In the genomic region with DNA sequence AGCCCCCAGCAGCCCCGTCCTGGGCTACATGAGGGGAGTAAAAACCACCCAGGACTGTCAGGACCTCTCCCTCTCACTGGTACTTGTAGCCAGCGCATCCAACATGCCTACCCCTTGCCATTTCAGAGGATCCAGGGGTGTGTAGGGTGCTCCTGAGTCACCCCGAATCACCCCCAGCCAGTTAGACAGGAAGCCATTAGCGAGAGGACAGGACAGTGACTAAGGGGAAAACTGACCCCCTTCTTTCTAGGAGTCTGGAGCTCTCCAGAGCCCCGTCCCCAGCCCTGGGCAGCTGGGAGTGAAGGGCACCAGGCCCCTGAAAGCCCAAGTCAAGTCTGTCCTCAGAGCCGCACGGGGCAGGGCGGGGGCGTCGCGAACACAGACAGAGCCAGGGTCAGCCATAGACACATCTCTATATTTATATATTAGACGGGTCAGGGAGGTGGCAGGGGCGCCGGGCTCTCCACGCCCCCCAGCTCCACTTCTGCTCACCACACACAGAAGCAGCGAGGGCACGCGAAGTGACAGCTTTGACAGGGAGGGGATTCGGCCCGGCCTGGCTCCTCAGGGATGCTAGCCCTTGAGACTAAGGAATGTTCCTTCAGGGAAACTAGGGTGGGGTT, we compare ENCODE assay signal across 15 cellular contexts. TPM values are rescaled to one million over a fixed set of nuclear protein-coding genes. Genes with fewer than 3 reads are reported as not detected.
A peak's percentile ranks its signal among the peaks of the same experiment; 100 is the strongest.
DNase-seq lines count a peak whose midpoint lies in the region; ATAC-seq and TF ChIP-seq lines count a peak whose summit lies in the region.
"Had no signal": no experiment of that assay in that cellular context is flagged by ENCODE, and none has a peak within 500 bp of the region (broad histone marks: within the 10 kb centered on the region; RNA-seq: fewer than 3 reads in every experiment).

No MANE protein-coding gene starts in this region.

- H3K36me3 ChIP-seq in GM23248 (ENCODE audit: low read depth) = no peaks in the 10 kb centered on the region; the same call in 1 of the 2 replicates
- H3K36me3 ChIP-seq in mesenchymal stem cell (ENCODE audit: control insufficient read depth in 1 of 2, insufficient read depth in 2 of 2, low read depth in 1 of 2, low read length in 2 of 2) = peaks cover 65 to 74% of the 10 kb centered on the region in 2 experiments

- H3K4me3 ChIP-seq in GM23248 = no peak overlapping the region
- H3K4me3 ChIP-seq in mesenchymal stem cell (ENCODE audit: insufficient read depth in 1 of 2, low read depth in 1 of 2, low read length in 2 of 2) = no peak overlapping the region
- H3K4me3 ChIP-seq: coronary artery, GM12878, thyroid gland had no signal

- peak; percentile 5 for ATAC-seq in activated T-helper 17 cell treated with anti-CD3 and anti-CD28 coated beads, Interleukin-2, amount 50 U/mL, for 72 hours (replicated peaks)
- ATAC-seq in HG02610 (IDR thresholded peaks at IDR 0.05; ENCODE audit: unreplicated experiment) (no peak), sciatic nerve (no peak), WTC11 (no peak)

- no peak overlapping the region for H3K4ac ChIP-seq in mesenchymal stem cell (ENCODE audit: low read depth in 1 of 2, low read length in 2 of 2)

- peaks cover 5% of the 10 kb centered on the region for H3K4me1 Mint-ChIP-seq in activated T-helper 17 cell treated with anti-CD3 and anti-CD28 coated beads, Interleukin-2, amount 50 U/mL, for 72 hours
- peaks cover 3% of the 10 kb centered on the region for H3K4me1 Mint-ChIP-seq in WTC11

- H3K23ac ChIP-seq in mesenchymal stem cell (ENCODE audit: low read length in 2 of 2) = no peak overlapping the region

- no peaks in the 10 kb centered on the region for H3K9me2 ChIP-seq in GM23248 (ENCODE audit: insufficient read depth)

- intact Hi-C loops in sciatic nerve (cut with DNase I) = no loop called here

- H3K27me3 ChIP-seq in GM23248 (replicated peaks; ENCODE audit: insufficient read depth) (no peaks in the 10 kb centered on the region), mesenchymal stem cell (ENCODE audit: control insufficient read depth in 1 of 2, insufficient read depth in 1 of 2, low read length in 2 of 2) (no peaks in the 10 kb centered on the region)
- H3K27me3 ChIP-seq: thyroid gland had no signal

- no peaks in the 10 kb centered on the region for H3K27me3 Mint-ChIP-seq in activated T-helper 17 cell treated with anti-CD3 and anti-CD28 coated beads, Interleukin-2, amount 50 U/mL, for 72 hours
- no peaks in the 10 kb centered on the region for H3K27me3 Mint-ChIP-seq in WTC11 (ENCODE audit: low read depth)
- H3K27me3 Mint-ChIP-seq: activated B cell treated with CpG ODN at 0.5 μM for 24 hours had no signal

- H3K18ac ChIP-seq in mesenchymal stem cell (ENCODE audit: low read depth in 1 of 2, low read length in 2 of 2) = no peak overlapping the region

- peaks cover 9% of the 10 kb centered on the region for H3K4me1 ChIP-seq in GM23248 (ENCODE audit: insufficient read depth)
- H3K4me1 ChIP-seq in mesenchymal stem cell (ENCODE audit: control insufficient read depth, insufficient read depth, low read depth, low read length) = peaks cover 11% of the 10 kb centered on the region

- no peak overlapping the region for H2BK5ac ChIP-seq in mesenchymal stem cell (ENCODE audit: low read depth, low read length, poor library complexity, severe bottlenecking)

- CTCF ChIA-PET in WTC11 (lab: Charles Lee) = interaction anchor here (0.6 to 6.9 kb wide), 8 partner anchors 11 to 316 kb away, joined by 3 to 129 read pairs (median 16); a partner anchor contains a TSS

- H2BK15ac ChIP-seq in mesenchymal stem cell (ENCODE audit: low read depth, poor library complexity, severe bottlenecking) = peak overlapping the region; percentile 6

- H3K9me3 ChIP-seq in GM23248 (ENCODE audit: low read depth) (no peaks in the 10 kb centered on the region), mesenchymal stem cell (ENCODE audit: control insufficient read depth, low read length) (no peaks in the 10 kb centered on the region)
- H3K9me3 ChIP-seq: thyroid gland had no signal

- H3K4me2 ChIP-seq in GM23248 (ENCODE audit: unreplicated experiment) (no peak overlapping the region), mesenchymal stem cell (ENCODE audit: low read length, poor library complexity, severe bottlenecking) (no peak overlapping the region)

- H3K27ac ChIP-seq in 22Rv1 = peak overlapping the region; percentile 23
- H3K27ac ChIP-seq in GM23248 = no peak overlapping the region
- H3K27ac ChIP-seq in mesenchymal stem cell (ENCODE audit: low read length, poor library complexity, severe bottlenecking) = no peak overlapping the region
- H3K27ac ChIP-seq: thyroid gland had no signal

- peaks cover 49% of the 10 kb centered on the region for H3K36me3 Mint-ChIP-seq in activated T-helper 17 cell treated with anti-CD3 and anti-CD28 coated beads, Interleukin-2, amount 50 U/mL, for 72 hours (ENCODE audit: low read depth)
- no peaks in the 10 kb centered on the region; the same call in 1 of the 2 replicates for H3K36me3 Mint-ChIP-seq in WTC11

- TF ChIP-seq CTCF in 22Rv1 (IDR thresholded peaks at IDR 0.05) (no peak), WTC11 (IDR thresholded peaks at IDR 0.05) (no peak)

- H2BK12ac ChIP-seq in mesenchymal stem cell (ENCODE audit: low read length in 2 of 2) = no peak overlapping the region

- H3K14ac ChIP-seq in mesenchymal stem cell (ENCODE audit: low read length in 2 of 2) = no peak overlapping the region

- POLR2A ChIA-PET in WTC11 (lab: Charles Lee) = interaction anchor here (0.9 kb wide), 1 partner anchor 22 kb away, joined by 3 read pairs; a partner anchor contains a TSS

- H3K4me3 Mint-ChIP-seq in activated T-helper 17 cell treated with anti-CD3 and anti-CD28 coated beads, Interleukin-2, amount 50 U/mL, for 72 hours = no peak overlapping the region
- no peak overlapping the region for H3K4me3 Mint-ChIP-seq in WTC11
- H3K4me3 Mint-ChIP-seq: activated B cell treated with CpG ODN at 0.5 μM for 24 hours had no signal

- no peak overlapping the region for H2AK5ac ChIP-seq in mesenchymal stem cell (ENCODE audit: low read length, severe bottlenecking)

- H3K9ac ChIP-seq in GM23248 (no peak overlapping the region), mesenchymal stem cell (ENCODE audit: low read length) (peak overlapping the region; percentile 53)

- no peaks in the 10 kb centered on the region for H4K20me1 ChIP-seq in GM23248 (ENCODE audit: insufficient read depth)

- in situ Hi-C loops in GM23248 (cut with MboI) = loop anchor here (25.0 kb wide), 1 partner anchor 298 kb away; a partner anchor contains a TSS

- H3K79me1 ChIP-seq in mesenchymal stem cell (replicated peaks; ENCODE audit: low read length, poor library complexity, severe bottlenecking) = no peaks in the 10 kb centered on the region

- no peaks in the 10 kb centered on the region for H3K79me2 ChIP-seq in GM23248 (ENCODE audit: insufficient read depth)

- no peak overlapping the region for H2BK120ac ChIP-seq in mesenchymal stem cell (ENCODE audit: low read depth, low read length)

- H2AFZ ChIP-seq in GM23248 (no peak overlapping the region), mesenchymal stem cell (ENCODE audit: low read depth, low read length) (no peak overlapping the region)

- no peaks in the 10 kb centered on the region for H3F3A ChIP-seq in GM23248 (ENCODE audit: insufficient read depth)

- no peak overlapping the region for H4K8ac ChIP-seq in mesenchymal stem cell (ENCODE audit: low read length)

- 75 to 77% methylated on average over 20 of the region's 20 CpGs for WGBS in GM23248 (ENCODE audit: low coverage in 1 of 2, low lambda C conversion rate in 2 of 2, missing lambda C conversion rate in 2 of 2), 2 experiments
- WGBS in mesenchymal stem cell = 83% methylated on average over 10 of the region's 20 CpGs

- DNase-seq in GM23248 = peak; percentile 63
- DNase-seq in mesenchymal stem cell = no peak
- no peak for DNase-seq in sciatic nerve (ENCODE audit: low spot score)
- DNase-seq in globus pallidus (ENCODE audit: low spot score) = no peak
- DNase-seq in WTC11 (ENCODE audit: low spot score) = no peak
- DNase-seq: activated B cell treated with CpG ODN at 0.5 μM for 24 hours, DMS79 treated with DMSO at 0.1 percent for 48 hours, NCI-H1092, nucleus accumbens had no signal

- H3K27ac Mint-ChIP-seq in activated T-helper 17 cell treated with anti-CD3 and anti-CD28 coated beads, Interleukin-2, amount 50 U/mL, for 72 hours = peak overlapping the region; percentile 80
- H3K27ac Mint-ChIP-seq in WTC11 = no peak overlapping the region
- H3K27ac Mint-ChIP-seq: activated B cell treated with CpG ODN at 0.5 μM for 24 hours had no signal

- no peaks in the 10 kb centered on the region for H3K9me3 Mint-ChIP-seq in activated T-helper 17 cell treated with anti-CD3 and anti-CD28 coated beads, Interleukin-2, amount 50 U/mL, for 72 hours
- H3K9me3 Mint-ChIP-seq in WTC11 = no peaks in the 10 kb centered on the region
- H3K9me3 Mint-ChIP-seq: activated B cell treated with CpG ODN at 0.5 μM for 24 hours had no signal

- H4K91ac ChIP-seq in mesenchymal stem cell (ENCODE audit: low read length) = no peak overlapping the region

RNA-seq across cellular contexts. Expression of a gene that starts 0.5 kb away (rescaled TPM):
- total RNA-seq in GM23248 (2014; rRNA removed; shearing (Covaris generic)) = 0.22 TPM in 1 of 2 replicates, not detected in the other
- 1.1 and 1.2 TPM in 2 replicates for polyA plus RNA-seq in GM23248 (2016; fragmentation: Nextera tagmentation; extraction: Ambion mirVana)
- 10 to 100 TPM; 13.4 to 37.8 TPM for total RNA-seq in activated T-helper 17 cell treated with anti-CD3 and anti-CD28 coated beads, Interleukin-2, amount 50 U/mL, for 72 hours
- polyA plus RNA-seq in mesenchymal stem cell (2013, experiment 1 of 2) = 2.2 TPM
- 3.1 TPM for polyA plus RNA-seq in mesenchymal stem cell (2013, experiment 2 of 2)
- total RNA-seq in sciatic nerve (17.1 TPM), WTC11 (2021) (1.5 to 2.5 TPM (median 1.8 TPM) in 3 replicates)

RNA-seq across cellular contexts. Expression of a gene that starts 9.2 kb away (rescaled TPM):
- total RNA-seq in GM23248 (2014; rRNA removed; shearing (Covaris generic)) = 47.3 and 60.4 TPM in 2 replicates
- 40.3 and 44.4 TPM in 2 replicates for polyA plus RNA-seq in GM23248 (2016; fragmentation: Nextera tagmentation; extraction: Ambion mirVana)
- 100 to 1,000 TPM in 1 of 2 donors, 10 to 100 TPM in 1; 73.1 to 141 TPM for total RNA-seq in activated T-helper 17 cell treated with anti-CD3 and anti-CD28 coated beads, Interleukin-2, amount 50 U/mL, for 72 hours
- 104 TPM for polyA plus RNA-seq in mesenchymal stem cell (2013, experiment 1 of 2)
- polyA plus RNA-seq in mesenchymal stem cell (2013, experiment 2 of 2) = 105 TPM
- 136 TPM for total RNA-seq in sciatic nerve
- 35.9 to 38.2 TPM (median 36.9 TPM) in 3 replicates for total RNA-seq in WTC11 (2021)

RNA-seq across cellular contexts. Expression of a gene that starts 17.8 kb away (rescaled TPM):
- 62.6 and 100.0 TPM in 2 replicates for total RNA-seq in GM23248 (2014; rRNA removed; shearing (Covaris generic))
- polyA plus RNA-seq in GM23248 (2016; fragmentation: Nextera tagmentation; extraction: Ambion mirVana) = 192 and 200 TPM in 2 replicates
- 100 to 1,000 TPM in 1 of 2 donors, 10 to 100 TPM in 1; 34.7 to 107 TPM for total RNA-seq in activated T-helper 17 cell treated with anti-CD3 and anti-CD28 coated beads, Interleukin-2, amount 50 U/mL, for 72 hours
- 36.0 TPM for polyA plus RNA-seq in mesenchymal stem cell (2013, experiment 1 of 2)
- 34.5 TPM for polyA plus RNA-seq in mesenchymal stem cell (2013, experiment 2 of 2)
- total RNA-seq in sciatic nerve (96.4 TPM), WTC11 (2021) (43.7 to 52.7 TPM (median 51.7 TPM) in 3 replicates)

RNA-seq across cellular contexts. Expression of a gene that starts 22.1 kb away (rescaled TPM):
- total RNA-seq in GM23248 (2014; rRNA removed; shearing (Covaris generic)) = 0.11 TPM in 1 of 2 replicates, not detected in the other
- polyA plus RNA-seq in GM23248 (2016; fragmentation: Nextera tagmentation; extraction: Ambion mirVana) = 0.13 and 0.20 TPM in 2 replicates
- total RNA-seq in activated T-helper 17 cell treated with anti-CD3 and anti-CD28 coated beads, Interleukin-2, amount 50 U/mL, for 72 hours = 1 to 10 TPM; 1.1 to 3.7 TPM
- 0.28 TPM for polyA plus RNA-seq in mesenchymal stem cell (2013, experiment 1 of 2)
- 0.29 TPM for polyA plus RNA-seq in mesenchymal stem cell (2013, experiment 2 of 2)
- total RNA-seq in sciatic nerve (1.7 TPM), WTC11 (2021) (5.1 to 7.6 TPM (median 6.6 TPM) in 3 replicates)

RNA-seq across cellular contexts. Expression of a gene that starts 38.0 kb away (rescaled TPM):
- total RNA-seq in GM23248 (2014; rRNA removed; shearing (Covaris generic)) = 135 and 168 TPM in 2 replicates
- polyA plus RNA-seq in GM23248 (2016; fragmentation: Nextera tagmentation; extraction: Ambion mirVana) = 205 and 210 TPM in 2 replicates
- total RNA-seq in activated T-helper 17 cell treated with anti-CD3 and anti-CD28 coated beads, Interleukin-2, amount 50 U/mL, for 72 hours = 100 to 1,000 TPM; 111 to 147 TPM
- 94.1 TPM for polyA plus RNA-seq in mesenchymal stem cell (2013, experiment 1 of 2)
- polyA plus RNA-seq in mesenchymal stem cell (2013, experiment 2 of 2) = 95.2 TPM
- total RNA-seq in sciatic nerve (41.2 TPM), WTC11 (2021) (159 to 164 TPM (median 161 TPM) in 3 replicates)
